ENCODE assay signal across 1 cellular context in the genomic region with DNA sequence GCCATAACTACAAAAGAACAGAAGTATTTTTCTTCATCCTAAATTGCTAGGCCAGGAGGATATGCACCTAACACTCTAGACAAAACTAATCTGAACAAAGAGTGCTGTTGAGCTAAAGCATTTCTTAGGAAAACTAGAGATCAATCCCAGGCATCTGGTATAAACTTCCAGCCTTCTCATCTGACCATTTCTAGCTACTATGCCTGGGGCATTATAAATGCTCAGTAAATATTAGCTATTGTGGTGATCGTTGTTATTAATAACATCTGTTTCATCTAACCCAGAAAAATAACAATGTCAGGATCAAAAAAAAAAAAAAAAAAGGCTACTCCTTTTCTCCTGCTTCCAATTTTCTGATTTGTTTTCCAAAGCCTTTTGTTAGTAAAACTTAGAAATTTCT.
TF ChIP-seq lines count a peak whose summit lies in the region.

No MANE protein-coding gene starts in this region.

TF ChIP-seq in endothelial cell of umbilical vein, 7 proteins besides CTCF, POLR2A, EP300 and RAD21:
- no peak for TF ChIP-seq JUN (IDR thresholded peaks at IDR 0.05; ENCODE audit: borderline replicate concordance, insufficient read depth, insufficient read length, low read depth)
- no peak for TF ChIP-seq POLR2AphosphoS5 (IDR thresholded peaks at IDR 0.05; ENCODE audit: insufficient read depth, low read depth, low read length)
- TF ChIP-seq, protein P1, sequence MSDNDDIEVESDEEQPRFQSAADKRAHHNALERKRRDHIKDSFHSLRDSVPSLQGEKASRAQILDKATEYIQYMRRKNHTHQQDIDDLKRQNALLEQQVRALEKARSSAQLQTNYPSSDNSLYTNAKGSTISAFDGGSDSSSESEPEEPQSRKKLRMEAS (IDR thresholded peaks at IDR 0.05; ENCODE audit: insufficient read depth, insufficient read length): no peak
- TF ChIP-seq GATA2 (IDR thresholded peaks at IDR 0.05; ENCODE audit: insufficient read depth, insufficient read length, low read depth, low read length): no peak
- TF ChIP-seq MYC (IDR thresholded peaks at IDR 0.05; ENCODE audit: low read depth, low read length): no peak
- no peak for TF ChIP-seq FOS (IDR thresholded peaks at IDR 0.05; ENCODE audit: borderline replicate concordance, insufficient read depth, low read length)
- TF ChIP-seq EZH2 (IDR thresholded peaks at IDR 0.05; ENCODE audit: borderline replicate concordance, low read depth, low read length, severe bottlenecking): no peak
TF ChIP-seq in endothelial cell of umbilical vein: peak in this region for 0.
